1 cellular context compared by ENCODE assay signal in genomic region chr2:72723769-72724370, GRCh38.
TF ChIP-seq lines count a peak whose summit lies in the region.

No MANE protein-coding gene starts in this region.

TF ChIP-seq in HepG2, 621 proteins besides CTCF, POLR2A, EP300 and RAD21 (continued from another document and continues in another):
- TF ChIP-seq CREM (IDR thresholded peaks at IDR 0.05) (peak; percentile 52), CREM (CRISPR knock-in tag; IDR thresholded peaks at IDR 0.05) (no peak), ZSCAN5A (CRISPR knock-in tag; IDR thresholded peaks at IDR 0.05; ENCODE audit: borderline replicate concordance) (peak; percentile 63; the same call in 1 of the 2 replicates), KDM3A (CRISPR knock-in tag; IDR thresholded peaks at IDR 0.05; ENCODE audit: low read depth) (no peak), KMT2A (CRISPR knock-in tag; IDR thresholded peaks at IDR 0.05) (no peak; the same call in 1 of the 2 replicates), SRSF1 (optimal IDR thresholded peaks at IDR 0.05; ENCODE audit: low read depth, low read length) (no peak), ASH2L (IDR thresholded peaks at IDR 0.05; ENCODE audit: insufficient read length, low read depth, low read length) (peak; percentile 45), SIX4 (CRISPR knock-in tag; IDR thresholded peaks at IDR 0.05) (no peak), NCOA2 (CRISPR knock-in tag; IDR thresholded peaks at IDR 0.05) (peak; percentile 88), KMT2B (CRISPR knock-in tag; IDR thresholded peaks at IDR 0.05) (no peak), CEBPG (CRISPR knock-in tag; IDR thresholded peaks at IDR 0.05) (peak; percentile 24; the same call in 1 of the 2 replicates), NFE2L2 (IDR thresholded peaks at IDR 0.05; ENCODE audit: low read length) (no peak), SOX5 (CRISPR knock-in tag; IDR thresholded peaks at IDR 0.05; ENCODE audit: borderline replicate concordance) (peak; percentile 76), E2F5 (CRISPR knock-in tag; conservative IDR thresholded peaks at IDR 0.05) (no peak), RERE (CRISPR knock-in tag; IDR thresholded peaks at IDR 0.05; ENCODE audit: low read depth) (peak; percentile 61; the same call in 1 of the 2 replicates), FOSL2 (CRISPR knock-in tag; IDR thresholded peaks at IDR 0.05) (0 out of 2 replicates have a peak, but pooled peaks have one; percentile 19), WIZ (CRISPR knock-in tag; IDR thresholded peaks at IDR 0.05) (no peak), SIX1 (CRISPR knock-in tag; IDR thresholded peaks at IDR 0.05; ENCODE audit: borderline replicate concordance) (0 out of 2 replicates have a peak, but pooled peaks have one; percentile 14), HHEX (CRISPR knock-in tag; IDR thresholded peaks at IDR 0.05) (no peak), DPF2 (CRISPR knock-in tag; IDR thresholded peaks at IDR 0.05; ENCODE audit: borderline replicate concordance, low read depth) (peak; percentile 60; the same call in 1 of the 2 replicates), GATA4 (IDR thresholded peaks at IDR 0.05; ENCODE audit: borderline replicate concordance, low read depth) (0 out of 2 replicates have a peak, but pooled peaks have one; percentile 58), TOPORS (CRISPR knock-in tag; IDR thresholded peaks at IDR 0.05) (peak; percentile 60; the same call in 1 of the 2 replicates), NR2F1 (CRISPR knock-in tag; IDR thresholded peaks at IDR 0.05) (peak in 1 of 2 experiments; percentile 61; a peak in 1 of 4 replicates)
- TF ChIP-seq, protein P1, sequence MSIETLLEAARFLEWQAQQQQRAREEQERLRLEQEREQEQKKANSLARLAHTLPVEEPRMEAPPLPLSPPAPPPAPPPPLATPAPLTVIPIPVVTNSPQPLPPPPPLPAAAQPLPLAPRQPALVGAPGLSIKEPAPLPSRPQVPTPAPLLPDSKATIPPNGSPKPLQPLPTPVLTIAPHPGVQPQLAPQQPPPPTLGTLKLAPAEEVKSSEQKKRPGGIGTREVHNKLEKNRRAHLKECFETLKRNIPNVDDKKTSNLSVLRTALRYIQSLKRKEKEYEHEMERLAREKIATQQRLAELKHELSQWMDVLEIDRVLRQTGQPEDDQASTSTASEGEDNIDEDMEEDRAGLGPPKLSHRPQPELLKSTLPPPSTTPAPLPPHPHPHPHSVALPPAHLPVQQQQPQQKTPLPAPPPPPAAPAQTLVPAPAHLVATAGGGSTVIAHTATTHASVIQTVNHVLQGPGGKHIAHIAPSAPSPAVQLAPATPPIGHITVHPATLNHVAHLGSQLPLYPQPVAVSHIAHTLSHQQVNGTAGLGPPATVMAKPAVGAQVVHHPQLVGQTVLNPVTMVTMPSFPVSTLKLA (IDR thresholded peaks at IDR 0.05) = no peak
- TF ChIP-seq, protein P2, sequence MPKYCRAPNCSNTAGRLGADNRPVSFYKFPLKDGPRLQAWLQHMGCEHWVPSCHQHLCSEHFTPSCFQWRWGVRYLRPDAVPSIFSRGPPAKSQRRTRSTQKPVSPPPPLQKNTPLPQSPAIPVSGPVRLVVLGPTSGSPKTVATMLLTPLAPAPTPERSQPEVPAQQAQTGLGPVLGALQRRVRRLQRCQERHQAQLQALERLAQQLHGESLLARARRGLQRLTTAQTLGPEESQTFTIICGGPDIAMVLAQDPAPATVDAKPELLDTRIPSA (CRISPR knock-in tag; IDR thresholded peaks at IDR 0.05; ENCODE audit: borderline replicate concordance) = no peak
- TF ChIP-seq, protein P3, sequence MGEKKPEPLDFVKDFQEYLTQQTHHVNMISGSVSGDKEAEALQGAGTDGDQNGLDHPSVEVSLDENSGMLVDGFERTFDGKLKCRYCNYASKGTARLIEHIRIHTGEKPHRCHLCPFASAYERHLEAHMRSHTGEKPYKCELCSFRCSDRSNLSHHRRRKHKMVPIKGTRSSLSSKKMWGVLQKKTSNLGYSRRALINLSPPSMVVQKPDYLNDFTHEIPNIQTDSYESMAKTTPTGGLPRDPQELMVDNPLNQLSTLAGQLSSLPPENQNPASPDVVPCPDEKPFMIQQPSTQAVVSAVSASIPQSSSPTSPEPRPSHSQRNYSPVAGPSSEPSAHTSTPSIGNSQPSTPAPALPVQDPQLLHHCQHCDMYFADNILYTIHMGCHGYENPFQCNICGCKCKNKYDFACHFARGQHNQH (CRISPR knock-in tag; IDR thresholded peaks at IDR 0.05) = 0 out of 2 replicates have a peak, but pooled peaks have one; percentile 24
- TF ChIP-seq, protein P4, sequence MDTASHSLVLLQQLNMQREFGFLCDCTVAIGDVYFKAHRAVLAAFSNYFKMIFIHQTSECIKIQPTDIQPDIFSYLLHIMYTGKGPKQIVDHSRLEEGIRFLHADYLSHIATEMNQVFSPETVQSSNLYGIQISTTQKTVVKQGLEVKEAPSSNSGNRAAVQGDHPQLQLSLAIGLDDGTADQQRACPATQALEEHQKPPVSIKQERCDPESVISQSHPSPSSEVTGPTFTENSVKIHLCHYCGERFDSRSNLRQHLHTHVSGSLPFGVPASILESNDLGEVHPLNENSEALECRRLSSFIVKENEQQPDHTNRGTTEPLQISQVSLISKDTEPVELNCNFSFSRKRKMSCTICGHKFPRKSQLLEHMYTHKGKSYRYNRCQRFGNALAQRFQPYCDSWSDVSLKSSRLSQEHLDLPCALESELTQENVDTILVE (CRISPR knock-in tag; IDR thresholded peaks at IDR 0.05) = no peak
- TF ChIP-seq, protein P5, sequence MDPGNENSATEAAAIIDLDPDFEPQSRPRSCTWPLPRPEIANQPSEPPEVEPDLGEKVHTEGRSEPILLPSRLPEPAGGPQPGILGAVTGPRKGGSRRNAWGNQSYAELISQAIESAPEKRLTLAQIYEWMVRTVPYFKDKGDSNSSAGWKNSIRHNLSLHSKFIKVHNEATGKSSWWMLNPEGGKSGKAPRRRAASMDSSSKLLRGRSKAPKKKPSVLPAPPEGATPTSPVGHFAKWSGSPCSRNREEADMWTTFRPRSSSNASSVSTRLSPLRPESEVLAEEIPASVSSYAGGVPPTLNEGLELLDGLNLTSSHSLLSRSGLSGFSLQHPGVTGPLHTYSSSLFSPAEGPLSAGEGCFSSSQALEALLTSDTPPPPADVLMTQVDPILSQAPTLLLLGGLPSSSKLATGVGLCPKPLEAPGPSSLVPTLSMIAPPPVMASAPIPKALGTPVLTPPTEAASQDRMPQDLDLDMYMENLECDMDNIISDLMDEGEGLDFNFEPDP (CRISPR knock-in tag; conservative IDR thresholded peaks at IDR 0.05) = no peak
- TF ChIP-seq, protein P6, sequence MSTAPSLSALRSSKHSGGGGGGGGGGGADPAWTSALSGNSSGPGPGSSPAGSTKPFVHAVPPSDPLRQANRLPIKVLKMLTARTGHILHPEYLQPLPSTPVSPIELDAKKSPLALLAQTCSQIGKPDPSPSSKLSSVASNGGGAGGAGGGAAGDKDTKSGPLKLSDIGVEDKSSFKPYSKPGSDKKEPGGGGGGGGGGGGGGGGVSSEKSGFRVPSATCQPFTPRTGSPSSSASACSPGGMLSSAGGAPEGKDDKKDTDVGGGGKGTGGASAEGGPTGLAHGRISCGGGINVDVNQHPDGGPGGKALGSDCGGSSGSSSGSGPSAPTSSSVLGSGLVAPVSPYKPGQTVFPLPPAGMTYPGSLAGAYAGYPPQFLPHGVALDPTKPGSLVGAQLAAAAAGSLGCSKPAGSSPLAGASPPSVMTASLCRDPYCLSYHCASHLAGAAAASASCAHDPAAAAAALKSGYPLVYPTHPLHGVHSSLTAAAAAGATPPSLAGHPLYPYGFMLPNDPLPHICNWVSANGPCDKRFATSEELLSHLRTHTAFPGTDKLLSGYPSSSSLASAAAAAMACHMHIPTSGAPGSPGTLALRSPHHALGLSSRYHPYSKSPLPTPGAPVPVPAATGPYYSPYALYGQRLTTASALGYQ (CRISPR knock-in tag; IDR thresholded peaks at IDR 0.05) = peak; percentile 69; the same call in 1 of the 2 replicates
- TF ChIP-seq, protein P7, sequence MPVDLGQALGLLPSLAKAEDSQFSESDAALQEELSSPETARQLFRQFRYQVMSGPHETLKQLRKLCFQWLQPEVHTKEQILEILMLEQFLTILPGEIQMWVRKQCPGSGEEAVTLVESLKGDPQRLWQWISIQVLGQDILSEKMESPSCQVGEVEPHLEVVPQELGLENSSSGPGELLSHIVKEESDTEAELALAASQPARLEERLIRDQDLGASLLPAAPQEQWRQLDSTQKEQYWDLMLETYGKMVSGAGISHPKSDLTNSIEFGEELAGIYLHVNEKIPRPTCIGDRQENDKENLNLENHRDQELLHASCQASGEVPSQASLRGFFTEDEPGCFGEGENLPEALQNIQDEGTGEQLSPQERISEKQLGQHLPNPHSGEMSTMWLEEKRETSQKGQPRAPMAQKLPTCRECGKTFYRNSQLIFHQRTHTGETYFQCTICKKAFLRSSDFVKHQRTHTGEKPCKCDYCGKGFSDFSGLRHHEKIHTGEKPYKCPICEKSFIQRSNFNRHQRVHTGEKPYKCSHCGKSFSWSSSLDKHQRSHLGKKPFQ (CRISPR knock-in tag; IDR thresholded peaks at IDR 0.05; ENCODE audit: insufficient replicate concordance) = no peak
- TF ChIP-seq, protein P8, sequence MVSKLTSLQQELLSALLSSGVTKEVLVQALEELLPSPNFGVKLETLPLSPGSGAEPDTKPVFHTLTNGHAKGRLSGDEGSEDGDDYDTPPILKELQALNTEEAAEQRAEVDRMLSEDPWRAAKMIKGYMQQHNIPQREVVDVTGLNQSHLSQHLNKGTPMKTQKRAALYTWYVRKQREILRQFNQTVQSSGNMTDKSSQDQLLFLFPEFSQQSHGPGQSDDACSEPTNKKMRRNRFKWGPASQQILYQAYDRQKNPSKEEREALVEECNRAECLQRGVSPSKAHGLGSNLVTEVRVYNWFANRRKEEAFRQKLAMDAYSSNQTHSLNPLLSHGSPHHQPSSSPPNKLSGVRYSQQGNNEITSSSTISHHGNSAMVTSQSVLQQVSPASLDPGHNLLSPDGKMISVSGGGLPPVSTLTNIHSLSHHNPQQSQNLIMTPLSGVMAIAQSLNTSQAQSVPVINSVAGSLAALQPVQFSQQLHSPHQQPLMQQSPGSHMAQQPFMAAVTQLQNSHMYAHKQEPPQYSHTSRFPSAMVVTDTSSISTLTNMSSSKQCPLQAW (CRISPR knock-in tag; IDR thresholded peaks at IDR 0.05) = peak; percentile 92
- TF ChIP-seq, protein P9, sequence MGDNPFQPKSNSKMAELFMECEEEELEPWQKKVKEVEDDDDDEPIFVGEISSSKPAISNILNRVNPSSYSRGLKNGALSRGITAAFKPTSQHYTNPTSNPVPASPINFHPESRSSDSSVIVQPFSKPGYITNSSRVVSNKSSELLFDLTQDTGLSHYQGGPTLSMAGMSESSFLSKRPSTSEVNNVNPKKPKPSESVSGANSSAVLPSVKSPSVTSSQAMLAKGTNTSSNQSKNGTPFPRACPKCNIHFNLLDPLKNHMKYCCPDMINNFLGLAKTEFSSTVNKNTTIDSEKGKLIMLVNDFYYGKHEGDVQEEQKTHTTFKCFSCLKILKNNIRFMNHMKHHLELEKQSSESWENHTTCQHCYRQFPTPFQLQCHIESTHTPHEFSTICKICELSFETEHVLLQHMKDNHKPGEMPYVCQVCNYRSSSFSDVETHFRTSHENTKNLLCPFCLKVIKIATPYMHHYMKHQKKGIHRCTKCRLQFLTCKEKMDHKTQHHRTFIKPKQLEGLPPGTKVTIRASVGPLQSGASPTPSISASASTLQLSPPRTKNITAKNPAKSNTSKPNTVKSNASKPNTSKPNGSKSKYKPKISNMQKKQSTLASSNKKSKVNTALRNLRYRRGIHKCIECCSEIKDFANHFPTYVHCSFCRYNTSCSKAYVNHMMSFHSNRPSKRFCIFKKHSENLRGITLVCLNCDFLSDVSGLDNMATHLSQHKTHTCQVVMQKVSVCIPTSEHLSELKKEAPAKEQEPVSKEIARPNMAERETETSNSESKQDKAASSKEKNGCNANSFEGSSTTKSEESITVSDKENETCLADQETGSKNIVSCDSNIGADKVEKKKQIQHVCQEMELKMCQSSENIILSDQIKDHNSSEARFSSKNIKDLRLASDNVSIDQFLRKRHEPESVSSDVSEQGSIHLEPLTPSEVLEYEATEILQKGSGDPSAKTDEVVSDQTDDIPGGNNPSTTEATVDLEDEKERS (CRISPR knock-in tag; IDR thresholded peaks at IDR 0.05) = peak; percentile 42; the same call in 1 of the 2 replicates
